In genomic region chr13:73662833-73663232, GRCh38 we compare ENCODE assay signal across 1 cellular context.
TF ChIP-seq lines count a peak whose summit lies in the region.

No MANE protein-coding gene starts in this region.

TF ChIP-seq in A549, 52 proteins besides CTCF, POLR2A, EP300 and RAD21 (continued from another document):
- TF ChIP-seq FOSB (CRISPR knock-in tag; IDR thresholded peaks at IDR 0.05) (no peak), CBX8 (IDR thresholded peaks at IDR 0.05) (no peak)
